Comparison of ENCODE assay signal across 22 cellular contexts in genomic region chr11:69808708-69809107, GRCh38. TPM values are rescaled to one million over a fixed set of nuclear protein-coding genes. Genes with fewer than 3 reads are reported as not detected.
DNase-seq lines count a peak whose midpoint lies in the region; ATAC-seq, FAIRE-seq and TF ChIP-seq lines count a peak whose summit lies in the region.
"Had no signal": no experiment of that assay in that cellular context is flagged by ENCODE, and none has a peak within 500 bp of the region (broad histone marks: within the 10 kb centered on the region; RNA-seq: fewer than 3 reads in every experiment).

No MANE protein-coding gene starts in this region.

- no peak for ATAC-seq in GM18511 (IDR thresholded peaks at IDR 0.05; ENCODE audit: unreplicated experiment)
- ATAC-seq: gastrocnemius medialis, Right ventricle myocardium inferior had no signal

- no peak overlapping the region for H3K27ac ChIP-seq in astrocyte (ENCODE audit: low read depth, low read length)
- H3K27ac ChIP-seq in effector memory CD4-positive, alpha-beta T cell (ENCODE audit: insufficient read depth, low read length, poor library complexity, severe bottlenecking) = no peak overlapping the region
- H3K27ac ChIP-seq: gastrocnemius medialis, thoracic aorta had no signal

- peak; percentile 41 for DNase-seq in astrocyte (ENCODE audit: low read depth)
- peak; percentile 50 for DNase-seq in iris pigment epithelial cell (ENCODE audit: low read depth)
- DNase-seq in G401 (ENCODE audit: low spot score) = no peak
- DNase-seq in D721Med (ENCODE audit: insufficient read length, low spot score) = no peak
- DNase-seq in effector memory CD4-positive, alpha-beta T cell = no peak
- DNase-seq: activated CD4-positive, alpha-beta T cell treated with anti-CD3 and anti-CD28 coated beads for 4 hours; activated T-cell treated with anti-CD3 and anti-CD28 coated beads, Interleukin-2, amount 50 U/mL, for 1 hour; CD4-positive, alpha-beta memory T cell; central memory CD4-positive, alpha-beta T cell; gastrocnemius medialis; KBM-7; NCI-H345; stimulated activated CD4-positive, alpha-beta T cell treated with anti-CD3 and anti-CD28 coated beads, Interleukin-4, amount 100 ng/mL, for 1 hour; T-helper 9 cell had no signal

- no peak overlapping the region for H2AFZ ChIP-seq in astrocyte (ENCODE audit: low read depth, low read length)

- no peaks in the 10 kb centered on the region for H3K4me1 ChIP-seq in astrocyte (ENCODE audit: insufficient read depth, low read length)
- H3K4me1 ChIP-seq in effector memory CD4-positive, alpha-beta T cell (ENCODE audit: control insufficient read depth, insufficient read depth, low read length, poor library complexity, severe bottlenecking) = no peaks in the 10 kb centered on the region
- H3K4me1 ChIP-seq: gastrocnemius medialis, HAP-1 had no signal

- H3K79me2 ChIP-seq in astrocyte (ENCODE audit: insufficient read depth, low read length) = no peaks in the 10 kb centered on the region

- H3K4me2 ChIP-seq in astrocyte (ENCODE audit: low read length) = no peak overlapping the region

- H3K36me3 Mint-ChIP-seq in astrocyte (ENCODE audit: low read depth, unreplicated experiment) = no peaks in the 10 kb centered on the region
- H3K36me3 Mint-ChIP-seq: activated naive CD8-positive, alpha-beta T cell; CD4-positive, alpha-beta memory T cell had no signal

- H3K9me3 ChIP-seq in astrocyte (ENCODE audit: insufficient read depth, low read depth, low read length) = no peaks in the 10 kb centered on the region
- no peaks in the 10 kb centered on the region for H3K9me3 ChIP-seq in effector memory CD4-positive, alpha-beta T cell (ENCODE audit: control insufficient read depth, low read length)
- H3K9me3 ChIP-seq: gastrocnemius medialis, HAP-1, thoracic aorta had no signal

- H3K9me3 Mint-ChIP-seq in astrocyte (ENCODE audit: unreplicated experiment) = no peaks in the 10 kb centered on the region

- no peak overlapping the region for H3K27ac Mint-ChIP-seq in astrocyte (ENCODE audit: unreplicated experiment)
- H3K27ac Mint-ChIP-seq: activated naive CD8-positive, alpha-beta T cell; CD4-positive, alpha-beta memory T cell had no signal

- no peak overlapping the region for H3K9ac ChIP-seq in astrocyte (ENCODE audit: low read length)

- in situ Hi-C loops in G401 (cut with HindIII; ENCODE audit: low sequenced_read_pairs) = no loop called here

- no peak for TF ChIP-seq CTCF in astrocyte (IDR thresholded peaks at IDR 0.05; ENCODE audit: insufficient read depth, low read depth, low read length)
- TF ChIP-seq CTCF in D721Med (IDR thresholded peaks at IDR 0.05; ENCODE audit: insufficient read depth, missing control alignments) = no peak

- H3K27me3 Mint-ChIP-seq in astrocyte (ENCODE audit: low read depth, unreplicated experiment) = peaks cover 41% of the 10 kb centered on the region

- peaks cover 18% of the 10 kb centered on the region for H3K27me3 ChIP-seq in astrocyte (ENCODE audit: insufficient read depth, low read length)
- no peaks in the 10 kb centered on the region for H3K27me3 ChIP-seq in effector memory CD4-positive, alpha-beta T cell (replicated peaks; ENCODE audit: control insufficient read depth, insufficient read depth, low read length, poor library complexity, severe bottlenecking)

- H3K36me3 ChIP-seq in astrocyte (ENCODE audit: insufficient read depth, low read length) = no peaks in the 10 kb centered on the region
- H3K36me3 ChIP-seq in effector memory CD4-positive, alpha-beta T cell (ENCODE audit: control insufficient read depth, insufficient read depth, low read length) = no peaks in the 10 kb centered on the region
- H3K36me3 ChIP-seq: gastrocnemius medialis, HAP-1, thoracic aorta had no signal

- H4K20me1 ChIP-seq in astrocyte (ENCODE audit: insufficient read depth, low read length) = no peaks in the 10 kb centered on the region

- no peak for FAIRE-seq in astrocyte (lab: Jason Lieb, UNC)
- FAIRE-seq in D721Med (lab: Jason Lieb, UNC) = no peak
- FAIRE-seq: endometrium, GM12892 had no signal

- TF ChIP-seq RAD21 in Ishikawa (IDR thresholded peaks at IDR 0.05; ENCODE audit: low read depth) = no peak

- no peak for TF ChIP-seq EP300 in Ishikawa (IDR thresholded peaks at IDR 0.05; ENCODE audit: borderline replicate concordance)

- H3K4me1 Mint-ChIP-seq in astrocyte (ENCODE audit: low read depth, unreplicated experiment) = no peaks in the 10 kb centered on the region

- H3K4me3 ChIP-seq in astrocyte (ENCODE audit: insufficient read depth, low read depth, low read length) = no peak overlapping the region
- H3K4me3 ChIP-seq in effector memory CD4-positive, alpha-beta T cell (ENCODE audit: insufficient read depth, low read depth, low read length, poor library complexity, severe bottlenecking) = no peak overlapping the region
- H3K4me3 ChIP-seq: gastrocnemius medialis, HAP-1, thoracic aorta had no signal

- no peak overlapping the region for H3K4me3 Mint-ChIP-seq in astrocyte (ENCODE audit: unreplicated experiment)
- H3K4me3 Mint-ChIP-seq: activated naive CD8-positive, alpha-beta T cell had no signal

TF ChIP-seq in Ishikawa, 13 proteins besides CTCF, POLR2A, EP300 and RAD21:
- TF ChIP-seq YY1 (IDR thresholded peaks at IDR 0.05; ENCODE audit: low read depth) = no peak
- TF ChIP-seq USF1 (IDR thresholded peaks at IDR 0.05) = peak; percentile 50
- no peak for TF ChIP-seq FOXM1 (IDR thresholded peaks at IDR 0.05; ENCODE audit: borderline replicate concordance, low read depth)
- TF ChIP-seq TCF12 (IDR thresholded peaks at IDR 0.05; ENCODE audit: low read depth) = no peak
- TF ChIP-seq ZBTB7A (IDR thresholded peaks at IDR 0.05; ENCODE audit: low read depth) = no peak
- TF ChIP-seq TEAD4 (IDR thresholded peaks at IDR 0.05) = no peak
- TF ChIP-seq EGR1 (IDR thresholded peaks at IDR 0.05) = no peak
- no peak for TF ChIP-seq TAF1 (IDR thresholded peaks at IDR 0.05; ENCODE audit: low read depth)
- no peak for TF ChIP-seq NFIC (IDR thresholded peaks at IDR 0.05)
- TF ChIP-seq CEBPB (IDR thresholded peaks at IDR 0.05) = no peak
- TF ChIP-seq, protein P1, sequence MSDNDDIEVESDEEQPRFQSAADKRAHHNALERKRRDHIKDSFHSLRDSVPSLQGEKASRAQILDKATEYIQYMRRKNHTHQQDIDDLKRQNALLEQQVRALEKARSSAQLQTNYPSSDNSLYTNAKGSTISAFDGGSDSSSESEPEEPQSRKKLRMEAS (IDR thresholded peaks at IDR 0.05) = peak; percentile 68
- no peak for TF ChIP-seq REST (IDR thresholded peaks at IDR 0.05; ENCODE audit: low read depth)
- TF ChIP-seq CREB1 (IDR thresholded peaks at IDR 0.05; ENCODE audit: low read depth) = no peak

RNA-seq across cellular contexts. Expression of gene FGF3, which starts 10.5 kb away (rescaled TPM):
- not detected in 2 replicates for total RNA-seq in astrocyte
- not detected in 2 replicates for total RNA-seq in G401 (2014; rRNA removed; shearing (Covaris generic))
- total RNA-seq: CD4-positive, alpha-beta memory T cell; gastrocnemius medialis; Right ventricle myocardium inferior; thoracic aorta had no signal

RNA-seq across cellular contexts. Expression of gene FGF4, which starts 33.6 kb away (rescaled TPM):
- total RNA-seq in astrocyte = not detected in 2 replicates
- total RNA-seq in G401 (2014; rRNA removed; shearing (Covaris generic)) = not detected in 2 replicates
- total RNA-seq: CD4-positive, alpha-beta memory T cell; gastrocnemius medialis; Right ventricle myocardium inferior; thoracic aorta had no signal

Comparison
In these comparisons a context has a peak if more than half of its experiments do, and no peak if none do; other contexts are left out.
1. DNase-seq: peak in astrocyte (single experiment) and iris pigment epithelial cell (single experiment); none in G401 (single experiment), D721Med (single experiment) and effector memory CD4-positive, alpha-beta T cell (0 of 3).